Comparison of ENCODE assay signal across 10 cellular contexts in the genomic region with DNA sequence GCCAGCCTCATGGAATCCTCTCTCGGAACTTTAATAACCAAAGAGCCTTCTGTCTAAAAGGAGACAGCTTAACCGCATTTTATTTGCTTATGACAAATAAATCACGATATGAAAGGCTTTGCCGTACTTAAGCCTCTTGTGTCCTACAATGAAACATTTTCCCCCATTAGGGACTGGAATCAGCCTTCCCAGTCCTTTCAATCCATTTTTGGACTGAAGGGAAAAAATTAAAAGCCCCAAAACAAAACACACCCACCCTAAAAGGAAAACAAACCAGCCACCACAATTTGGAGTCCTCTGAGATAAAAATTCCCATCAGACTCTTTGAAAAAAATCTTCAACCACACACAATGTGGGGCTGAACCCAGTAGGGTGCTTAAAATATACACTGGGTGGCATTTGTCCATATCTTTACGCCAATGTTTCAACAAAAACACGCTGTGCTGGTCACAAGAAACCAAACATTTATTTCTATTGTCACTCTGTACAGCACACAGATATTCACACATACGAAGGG. TPM values are rescaled to one million over a fixed set of nuclear protein-coding genes. Genes with fewer than 3 reads are reported as not detected.
A peak's percentile ranks its signal among the peaks of the same experiment; 100 is the strongest.
DNase-seq lines count a peak whose midpoint lies in the region; TF ChIP-seq lines count a peak whose summit lies in the region.
"Had no signal": no experiment of that assay in that cellular context is flagged by ENCODE, and none has a peak within 500 bp of the region (broad histone marks: within the 10 kb centered on the region; RNA-seq: fewer than 3 reads in every experiment).

No MANE protein-coding gene starts in this region.

- H3K9me3 Mint-ChIP-seq in T-helper 1 cell treated with Interleukin-12 subunit alpha and Interleukin-12 subunit beta and Interleukin-4 antibody, amounts not matched to agents 30 μg/mL and 1 μg/mL, for 36 hours: no peaks in the 10 kb centered on the region
- H3K9me3 Mint-ChIP-seq: nephron progenitor cell had no signal

- peak overlapping the region; percentile 3 for H3K4me3 Mint-ChIP-seq in T-helper 1 cell treated with Interleukin-12 subunit alpha and Interleukin-12 subunit beta and Interleukin-4 antibody, amounts not matched to agents 30 μg/mL and 1 μg/mL, for 36 hours
- H3K4me3 Mint-ChIP-seq: nephron progenitor cell had no signal

- H3K4me3 ChIP-seq in esophagus muscularis mucosa (peak overlapping the region; percentile 66 to 90 (median 77)), tibial artery (no peak overlapping the region)

- H3K4me1 Mint-ChIP-seq in T-helper 1 cell treated with Interleukin-12 subunit alpha and Interleukin-12 subunit beta and Interleukin-4 antibody, amounts not matched to agents 30 μg/mL and 1 μg/mL, for 36 hours (ENCODE audit: low read depth): peaks cover 35% of the 10 kb centered on the region

- no peak for TF ChIP-seq CTCF in esophagus muscularis mucosa (IDR thresholded peaks at IDR 0.05)
- no peak for TF ChIP-seq CTCF in tibial artery (IDR thresholded peaks at IDR 0.05)

- peaks cover 19% of the 10 kb centered on the region for H3K27me3 Mint-ChIP-seq in T-helper 1 cell treated with Interleukin-12 subunit alpha and Interleukin-12 subunit beta and Interleukin-4 antibody, amounts not matched to agents 30 μg/mL and 1 μg/mL, for 36 hours (ENCODE audit: low read depth)

- TF ChIP-seq EP300 in esophagus muscularis mucosa (IDR thresholded peaks at IDR 0.05): no peak

- WGBS in esophagus muscularis mucosa: 32% methylated on average over 7 of the region's 7 CpGs

- no peak for TF ChIP-seq POLR2A in esophagus muscularis mucosa (IDR thresholded peaks at IDR 0.05; ENCODE audit: low read depth)

- H3K27me3 ChIP-seq in esophagus muscularis mucosa (no peaks in the 10 kb centered on the region), tibial artery (peaks cover 8 to 27% of the 10 kb centered on the region in 2 donors)

- H3K4me1 ChIP-seq in esophagus muscularis mucosa (peaks cover 29 to 93% (median 89%) of the 10 kb centered on the region in 4 donors), tibial artery (peaks cover 0 to 39% (median 18%) of the 10 kb centered on the region in 4 donors)

- H3K9me3 ChIP-seq in esophagus muscularis mucosa: no peaks in the 10 kb centered on the region
- H3K9me3 ChIP-seq in tibial artery: no peaks in the 10 kb centered on the region

- intact Hi-C loops in esophagus muscularis mucosa (cut with DNase I) (no loop called here), tibial artery (cut with DNase I; ENCODE audit: low total_unique reads) (no loop called here)

- H3K27ac ChIP-seq in esophagus muscularis mucosa (replicated peaks in 1 of 4) (peak overlapping the region; percentile 91 to 97 (median 96)), tibial artery (peak overlapping the region in 1 of 2 donors; percentile 75)

- no peak overlapping the region for H3K27ac Mint-ChIP-seq in T-helper 1 cell treated with Interleukin-12 subunit alpha and Interleukin-12 subunit beta and Interleukin-4 antibody, amounts not matched to agents 30 μg/mL and 1 μg/mL, for 36 hours
- H3K27ac Mint-ChIP-seq: nephron progenitor cell had no signal

- H3K36me3 ChIP-seq in esophagus muscularis mucosa (no peaks in the 10 kb centered on the region), tibial artery (no peaks in the 10 kb centered on the region)

- peaks cover 22% of the 10 kb centered on the region for H3K36me3 Mint-ChIP-seq in T-helper 1 cell treated with Interleukin-12 subunit alpha and Interleukin-12 subunit beta and Interleukin-4 antibody, amounts not matched to agents 30 μg/mL and 1 μg/mL, for 36 hours (ENCODE audit: low read depth)

- DNase-seq in T-helper 1 cell: no peak
- DNase-seq in esophagus muscularis mucosa (ENCODE audit: extremely low spot score): no peak
- no peak for DNase-seq in tibial artery
- DNase-seq in cerebellum (ENCODE audit: low spot score): no peak
- no peak for DNase-seq in ecto neural progenitor cell (ENCODE audit: low spot score)
- DNase-seq: cerebellar nuclear complex; NCI-H526 treated with DMSO at 0.1 percent for 48 hours; nephron progenitor cell; stimulated activated CD4-positive, alpha-beta T cell treated with anti-CD3 and anti-CD28 coated beads, Interleukin-2, amount 100 ng/mL, for 48 hours had no signal

RNA-seq across cellular contexts. Expression of gene HOXB4, which starts 3.0 kb away (rescaled TPM):
- total RNA-seq in esophagus muscularis mucosa (1 to 10 TPM; 3.5 to 8.3 (median 5.0) TPM), cerebellum (0.09 TPM)

RNA-seq across cellular contexts. Expression of gene HOXB3, which starts 14.9 kb away (rescaled TPM):
- 10 to 100 TPM; 10.8 to 34.9 (median 28.7) TPM for total RNA-seq in esophagus muscularis mucosa
- not detected for total RNA-seq in cerebellum

RNA-seq across cellular contexts. Expression of gene HOXB5, which starts 18.5 kb away (rescaled TPM):
- total RNA-seq in esophagus muscularis mucosa (under 1 TPM; 0.17 to 0.83 (median 0.36) TPM), cerebellum (not detected)

RNA-seq across cellular contexts. Expression of gene HOXB6, which starts 29.7 kb away (rescaled TPM):
- total RNA-seq in esophagus muscularis mucosa (1 to 10 TPM; 2.2 to 5.4 (median 2.9) TPM), cerebellum (not detected)

RNA-seq across cellular contexts. Expression of gene HOXB2, which starts 30.2 kb away (rescaled TPM):
- total RNA-seq in esophagus muscularis mucosa: 10 to 100 TPM; 36.3 to 86.4 (median 63.4) TPM
- not detected for total RNA-seq in cerebellum

Comparison
In these comparisons a context has a peak if more than half of its experiments do, and no peak if none do; other contexts are left out.
1. H3K4me3 ChIP-seq: peak in esophagus muscularis mucosa (4 of 4); none in tibial artery (0 of 2).